ENCODE assay signal across 14 cellular contexts in genomic region chr2:58266211-58266610, GRCh38. TPM values are rescaled to one million over a fixed set of nuclear protein-coding genes. Genes with fewer than 3 reads are reported as not detected.
DNase-seq lines count a peak whose midpoint lies in the region; TF ChIP-seq lines count a peak whose summit lies in the region.
"Had no signal": no experiment of that assay in that cellular context is flagged by ENCODE, and none has a peak within 500 bp of the region (broad histone marks: within the 10 kb centered on the region; RNA-seq: fewer than 3 reads in every experiment).

No MANE protein-coding gene starts in this region.

- no peaks in the 10 kb centered on the region for H3K4me1 Mint-ChIP-seq in activated T-helper 2 cell treated with anti-CD3 and anti-CD28 coated beads, Interferon-gamma antibody, Interleukin-2, Interleukin-4, amounts not matched to agents 10 μg/mL and 5 μg/mL and 100 μg/mL, durations not matched to agents 14 hours and 24 hours and 36 hours (ENCODE audit: low read depth)
- H3K4me1 Mint-ChIP-seq: CD8-positive, alpha-beta memory T cell had no signal

- in situ Hi-C loops in GM13976 (cut with MboI; ENCODE audit: low sequenced_read_pairs, unreplicated experiment) = no loop called here

- no peak overlapping the region for H3K4me3 Mint-ChIP-seq in activated T-helper 2 cell treated with anti-CD3 and anti-CD28 coated beads, Interferon-gamma antibody, Interleukin-2, Interleukin-4, amounts not matched to agents 10 μg/mL and 5 μg/mL and 100 μg/mL, durations not matched to agents 14 hours and 24 hours and 36 hours (ENCODE audit: low read depth)
- H3K4me3 Mint-ChIP-seq: CD8-positive, alpha-beta memory T cell; H9 had no signal

- no peak overlapping the region for H3K4me3 ChIP-seq in adipocyte (ENCODE audit: low read length)
- no peak overlapping the region for H3K4me3 ChIP-seq in fibroblast of villous mesenchyme (ENCODE audit: low read depth, low read length)
- H3K4me3 ChIP-seq: BLaER1, GM12878 had no signal

- H3K27me3 ChIP-seq in adipocyte (replicated peaks; ENCODE audit: control insufficient read depth, insufficient read depth, low read length) = no peaks in the 10 kb centered on the region
- H3K27me3 ChIP-seq: BLaER1 had no signal

- H3K9me3 ChIP-seq in adipocyte (ENCODE audit: control insufficient read depth, low read length) = no peaks in the 10 kb centered on the region
- H3K9me3 ChIP-seq: BLaER1, Caco-2 had no signal

- intact Hi-C loops in activated T-helper 2 cell treated with anti-CD3 and anti-CD28 coated beads, Interferon-gamma antibody, Interleukin-2, Interleukin-4, amounts not matched to agents 10 μg/mL and 5 μg/mL and 100 μg/mL, durations not matched to agents 14 hours and 24 hours and 36 hours (cut with micrococcal nuclease) = no loop called here

- H3K27me3 Mint-ChIP-seq in activated T-helper 2 cell treated with anti-CD3 and anti-CD28 coated beads, Interferon-gamma antibody, Interleukin-2, Interleukin-4, amounts not matched to agents 10 μg/mL and 5 μg/mL and 100 μg/mL, durations not matched to agents 14 hours and 24 hours and 36 hours (ENCODE audit: low read depth) = peaks cover 4% of the 10 kb centered on the region

- no peaks in the 10 kb centered on the region for H3K36me3 Mint-ChIP-seq in activated T-helper 2 cell treated with anti-CD3 and anti-CD28 coated beads, Interferon-gamma antibody, Interleukin-2, Interleukin-4, amounts not matched to agents 10 μg/mL and 5 μg/mL and 100 μg/mL, durations not matched to agents 14 hours and 24 hours and 36 hours (ENCODE audit: low read depth)
- H3K36me3 Mint-ChIP-seq: CD8-positive, alpha-beta memory T cell had no signal

- no peaks in the 10 kb centered on the region for H3K36me3 ChIP-seq in adipocyte (ENCODE audit: control insufficient read depth, insufficient read depth, low read length, severe bottlenecking)
- H3K36me3 ChIP-seq: BLaER1 had no signal

- DNase-seq in EL = peak; percentile 69
- peak; percentile 14 for DNase-seq in adipocyte (ENCODE audit: low read depth)
- peak; percentile 1 for DNase-seq in fibroblast of villous mesenchyme (ENCODE audit: low read depth)
- no peak for DNase-seq in dedifferentiated amniotic fluid mesenchymal stem cell (ENCODE audit: extremely low spot score)
- DNase-seq in activated T-helper 2 cell treated with anti-CD3 and anti-CD28 coated beads, Interferon-gamma antibody, Interleukin-2, Interleukin-4, amounts not matched to agents 10 μg/mL and 5 μg/mL and 100 μg/mL, durations not matched to agents 14 hours and 24 hours and 36 hours (ENCODE audit: low spot score) = no peak
- DNase-seq in AG20443 (ENCODE audit: low spot score) = no peak
- no peak for DNase-seq in GM13976 (ENCODE audit: low spot score)
- DNase-seq: Caco-2; CD8-positive, alpha-beta memory T cell; DND-41; GOT3; H9 had no signal

- no peaks in the 10 kb centered on the region for H3K9me3 Mint-ChIP-seq in activated T-helper 2 cell treated with anti-CD3 and anti-CD28 coated beads, Interferon-gamma antibody, Interleukin-2, Interleukin-4, amounts not matched to agents 10 μg/mL and 5 μg/mL and 100 μg/mL, durations not matched to agents 14 hours and 24 hours and 36 hours

- no peak overlapping the region for H3K27ac Mint-ChIP-seq in activated T-helper 2 cell treated with anti-CD3 and anti-CD28 coated beads, Interferon-gamma antibody, Interleukin-2, Interleukin-4, amounts not matched to agents 10 μg/mL and 5 μg/mL and 100 μg/mL, durations not matched to agents 14 hours and 24 hours and 36 hours
- H3K27ac Mint-ChIP-seq: CD8-positive, alpha-beta memory T cell; H9 had no signal

- H3K4me1 ChIP-seq in adipocyte (ENCODE audit: control insufficient read depth, insufficient read depth, low read length) = no peaks in the 10 kb centered on the region
- H3K4me1 ChIP-seq: BLaER1 had no signal

- TF ChIP-seq CTCF in fibroblast of villous mesenchyme (IDR thresholded peaks at IDR 0.05; ENCODE audit: insufficient read depth, low read depth, low read length) (no peak), GM13976 (IDR thresholded peaks at IDR 0.05; ENCODE audit: borderline replicate concordance, control extremely low read depth, extremely low read depth, insufficient read depth, missing control alignments) (no peak)

- H3K9ac ChIP-seq in adipocyte (ENCODE audit: low read length) = no peak overlapping the region
- H3K9ac ChIP-seq: BLaER1 had no signal

RNA-seq across cellular contexts. Expression of gene FANCL, which starts 25.1 kb away (rescaled TPM):
- 16.4 and 26.8 TPM in 2 replicates for total RNA-seq in fibroblast of villous mesenchyme
- total RNA-seq in activated T-helper 2 cell treated with anti-CD3 and anti-CD28 coated beads, Interferon-gamma antibody, Interleukin-2, Interleukin-4, amounts not matched to agents 10 μg/mL and 5 μg/mL and 100 μg/mL, durations not matched to agents 14 hours and 24 hours and 36 hours = 24.0 and 27.6 TPM in 2 replicates

Comparison
In these comparisons a context has a peak if more than half of its experiments do, and no peak if none do; other contexts are left out.
1. DNase-seq: peak in EL (single experiment), adipocyte (single experiment) and fibroblast of villous mesenchyme (single experiment); none in dedifferentiated amniotic fluid mesenchymal stem cell (single experiment), activated T-helper 2 cell treated with anti-CD3 and anti-CD28 coated beads, Interferon-gamma antibody, Interleukin-2, Interleukin-4, amounts not matched to agents 10 μg/mL and 5 μg/mL and 100 μg/mL, durations not matched to agents 14 hours and 24 hours and 36 hours (single experiment), AG20443 (single experiment) and GM13976 (single experiment).